13 cellular contexts compared by ENCODE assay signal in the genomic region with DNA sequence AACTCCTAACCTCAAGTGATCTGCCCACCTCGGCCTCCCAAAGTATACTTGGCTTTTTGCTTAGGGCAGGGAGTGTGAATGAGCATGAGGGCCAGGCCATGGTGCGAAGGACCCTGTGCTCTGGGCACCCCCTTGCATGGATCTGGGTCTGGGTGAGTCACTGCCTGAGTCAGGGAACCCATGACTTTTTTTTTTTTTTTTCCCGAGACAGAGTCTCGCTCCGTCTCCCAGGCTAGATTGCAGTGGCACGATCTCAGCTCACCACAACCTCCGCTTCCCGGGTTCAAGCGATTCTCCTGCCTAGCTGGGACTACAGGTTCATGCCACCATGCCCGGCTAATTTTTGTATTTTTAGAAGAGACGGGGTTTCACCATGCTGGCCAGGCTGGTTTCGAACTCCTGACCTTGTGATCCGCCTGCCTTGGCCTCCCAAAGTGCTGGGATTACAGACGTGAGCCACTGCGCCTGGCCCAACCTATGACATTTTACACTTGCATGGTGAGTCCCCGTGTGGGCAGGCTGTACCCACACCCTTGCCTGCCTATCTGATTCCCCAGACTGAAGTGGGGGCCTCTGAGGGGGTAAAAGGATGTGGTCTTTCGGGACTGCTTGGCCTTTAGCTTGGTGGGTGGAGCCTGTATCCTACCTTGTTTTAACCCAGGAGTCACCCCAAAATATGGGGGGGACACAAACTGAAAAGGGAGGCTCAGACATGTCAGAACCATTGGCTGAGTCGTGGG. TPM values are rescaled to one million over a fixed set of nuclear protein-coding genes. Genes with fewer than 3 reads are reported as not detected.
DNase-seq lines count a peak whose midpoint lies in the region; ATAC-seq, FAIRE-seq and TF ChIP-seq lines count a peak whose summit lies in the region.
"Not testable (repeated sequence)": the region's sequence is repeated elsewhere in the genome, so short reads cannot be mapped to it uniquely, and the experiment has no call there.
"Had no signal": no experiment of that assay in that cellular context is flagged by ENCODE, and none has a peak within 500 bp of the region (broad histone marks: within the 10 kb centered on the region; RNA-seq: fewer than 3 reads in every experiment).

No MANE protein-coding gene starts in this region.

- H3K4me1 ChIP-seq in IMR-90 (ENCODE audit: control insufficient read depth, insufficient read depth, low read length); adrenal gland (replicated peaks in 1 of 2): not testable (repeated sequence)
- peaks cover 14% of the 10 kb centered on the region for H3K4me1 ChIP-seq in RWPE2 (ENCODE audit: insufficient read depth, poor library complexity, severe bottlenecking)
- H3K4me1 ChIP-seq in HepG2 (ENCODE audit: insufficient read depth, low read length) = peaks cover 80% of the 10 kb centered on the region

- TF ChIP-seq POLR2A in IMR-90 (IDR thresholded peaks at IDR 0.05; ENCODE audit: low read depth, low read length); HepG2 (IDR thresholded peaks at IDR 0.05; ENCODE audit: insufficient read depth in 1 of 2, low read depth in 2 of 2, low read length in 2 of 2): not testable (repeated sequence)
- peak in 1 of 2 donors; percentile 47 for TF ChIP-seq POLR2A in adrenal gland (IDR thresholded peaks at IDR 0.05)

- peak overlapping the region; percentile 31 for H3K4ac ChIP-seq in IMR-90 (ENCODE audit: low read depth, low read length)

- POLR2A ChIA-PET in IMR-90 (lab: Charles Lee; ENCODE audit: unreplicated experiment) = not testable (repeated sequence)
- POLR2A ChIA-PET in HepG2 (lab: Yijun Ruan, JAX) = interaction anchor here (0.9 to 2.4 kb wide), 2 partner anchors 10 to 25 kb away, joined by 4 to 15 read pairs; a partner anchor contains a TSS

- not testable (repeated sequence) for H4K5ac ChIP-seq in IMR-90 (ENCODE audit: low read depth, low read length)

- intact Hi-C loops in IMR-90 (cut with micrococcal nuclease); adrenal gland (cut with DNase I); HepG2 (cut with micrococcal nuclease; ENCODE audit: unreplicated experiment): not testable (repeated sequence)

- H3K9me3 ChIP-seq in IMR-90 (ENCODE audit: control insufficient read depth, insufficient read depth, low read length); RWPE2 (ENCODE audit: severe bottlenecking); adrenal gland (replicated peaks in 1 of 3); HepG2 (ENCODE audit: low read length): not testable (repeated sequence)

- 79% methylated on average over 12 of the region's 18 CpGs; no CpG with 5 or more reads in 1 of the 2 experiments for WGBS in IMR-90 (ENCODE audit: extremely low coverage in 2 of 2, insufficient read length in 1 of 2), 2 experiments
- 49 to 63% (median 53%) methylated on average over 16 to 18 of the region's 18 CpGs for WGBS in adrenal gland, 4 donors
- 96% methylated on average over 15 of the region's 18 CpGs for WGBS in HepG2 (ENCODE audit: low lambda C conversion rate)

- H4K8ac ChIP-seq in IMR-90 (ENCODE audit: low read depth in 2 of 2, low read length in 2 of 2) = not testable (repeated sequence)

- in situ Hi-C loops in IMR-90 (cut with MboI; ENCODE audit: low sequenced_read_pairs); HepG2 (cut with HindIII; ENCODE audit: extremely low pct_ligation_motif_present, low pct_unique_long_range_greater_than_20kb): not testable (repeated sequence)

- dilution Hi-C loops in IMR-90 (cut with HindIII; ENCODE audit: low sequenced_read_pairs, unreplicated experiment) = not testable (repeated sequence)

- H2AK5ac ChIP-seq in IMR-90 (ENCODE audit: low read depth, low read length) = peak overlapping the region; percentile 2; the same call in 1 of the 2 replicates

- H3K14ac ChIP-seq in IMR-90 (replicated peaks; ENCODE audit: low read depth, low read length) = not testable (repeated sequence)

- not testable (repeated sequence) for H2BK15ac ChIP-seq in IMR-90 (ENCODE audit: low read depth, low read length)

- TF ChIP-seq RAD21 in IMR-90 (IDR thresholded peaks at IDR 0.05; ENCODE audit: low read length); HepG2 (CRISPR knock-in tag; IDR thresholded peaks at IDR 0.05): not testable (repeated sequence)

- not testable (repeated sequence) for H3K23ac ChIP-seq in IMR-90 (ENCODE audit: low read depth, low read length)

- H3K4me2 ChIP-seq in IMR-90 (ENCODE audit: low read depth, low read length); HepG2 (ENCODE audit: low read depth, low read length): not testable (repeated sequence)

- H3K4me3 ChIP-seq in IMR-90 (ENCODE audit: insufficient read depth, low read depth, low read length); RWPE2 (ENCODE audit: severe bottlenecking); cardiac fibroblast (replicated peaks in 1 of 2; ENCODE audit: low read depth in 2 of 2, low read length in 2 of 2); HepG2 (replicated peaks in 1 of 3; ENCODE audit: insufficient read depth in 1 of 3, low read depth in 2 of 3, low read length in 3 of 3): not testable (repeated sequence)
- H3K4me3 ChIP-seq in adrenal gland = peak overlapping the region in 1 of 4 donors; percentile 26

- H4K91ac ChIP-seq in IMR-90 (ENCODE audit: insufficient read depth, low read depth, low read length) = not testable (repeated sequence)

- not testable (repeated sequence) for BruUV-seq in IMR-90 (replicated peaks; lab: Mats Ljungman, UMichigan); HepG2 (replicated peaks; lab: Mats Ljungman, UMichigan)

- H2AK9ac ChIP-seq in IMR-90 (replicated peaks; ENCODE audit: low read depth, low read length, poor library complexity) = peak overlapping the region; percentile 72

- H2AFZ ChIP-seq in IMR-90 (replicated peaks; ENCODE audit: low read length, poor library complexity) = peak overlapping the region; percentile 32
- not testable (repeated sequence) for H2AFZ ChIP-seq in HepG2 (ENCODE audit: low read length)

- H3K9ac ChIP-seq in IMR-90 (ENCODE audit: low read depth, low read length); HepG2 (ENCODE audit: insufficient read depth, low read depth, low read length): not testable (repeated sequence)

- not testable (repeated sequence) for ATAC-seq in IMR-90 (ENCODE audit: low read depth); RWPE2 (ENCODE audit: low read depth); HepG2
- ATAC-seq in stimulated activated naive CD8-positive, alpha-beta T cell treated with anti-CD3 and anti-CD28 coated beads, Interleukin-15, Interleukin-2, amounts not matched to agents 100 U/mL and 50 U/mL, for 24 hours = peak; percentile 60

- not testable (repeated sequence) for H3K18ac ChIP-seq in IMR-90 (ENCODE audit: low read depth, low read length)

- not testable (repeated sequence) for H4K20me1 ChIP-seq in IMR-90 (ENCODE audit: insufficient read depth, low read length); HepG2 (ENCODE audit: insufficient read depth, low read length)

- H3K9me1 ChIP-seq in IMR-90 (ENCODE audit: insufficient read depth, low read length) = not testable (repeated sequence)

- H3K27me3 ChIP-seq in IMR-90 (ENCODE audit: control insufficient read depth, insufficient read depth, low read length); RWPE2 (ENCODE audit: insufficient read depth, poor library complexity, severe bottlenecking); adrenal gland; HepG2 (ENCODE audit: control insufficient read depth in 1 of 2, insufficient read depth in 2 of 2, low read length in 2 of 2): not testable (repeated sequence)

- H3K36me3 ChIP-seq in IMR-90 (ENCODE audit: control insufficient read depth, insufficient read depth, low read length); RWPE2 (ENCODE audit: low read depth); adrenal gland (replicated peaks in 1 of 2); HepG2 (replicated peaks in 1 of 2; ENCODE audit: control insufficient read depth in 1 of 2, insufficient read depth in 2 of 2, low read length in 2 of 2): not testable (repeated sequence)

- H3K56ac ChIP-seq in IMR-90 (ENCODE audit: extremely low read depth, insufficient read depth, low read length) = not testable (repeated sequence)

- H3K79me1 ChIP-seq in IMR-90 (ENCODE audit: low read depth in 1 of 2, low read length in 2 of 2) = peaks cover 6 to 37% of the 10 kb centered on the region in 2 experiments

- DNase-seq in Daoy (ENCODE audit: low read depth) (peak; percentile 88), IMR-90 (peak; percentile 62), adrenal gland (peak in 5 of 7 donors; percentile 59 to 75 (median 65)), cardiac fibroblast (ENCODE audit: low read depth in 2 of 2) (peak; percentile 27 to 69), glomerular visceral epithelial cell (ENCODE audit: extremely low spot score) (peak; percentile 81)
- DNase-seq in RWPE2 (ENCODE audit: low spot score); HepG2 (ENCODE audit: low spot score); stimulated activated naive CD8-positive, alpha-beta T cell treated with anti-CD3 and anti-CD28 coated beads, Interleukin-15, Interleukin-2, amounts not matched to agents 100 U/mL and 50 U/mL, for 24 hours: not testable (repeated sequence)

- not testable (repeated sequence) for TF ChIP-seq CTCF in IMR-90 (conservative IDR thresholded peaks at IDR 0.05; ENCODE audit: low read depth, low read length); RWPE2 (IDR thresholded peaks at IDR 0.05; ENCODE audit: poor library complexity, severe bottlenecking); adrenal gland (IDR thresholded peaks at IDR 0.05); cardiac fibroblast (IDR thresholded peaks at IDR 0.05; ENCODE audit: low read depth, low read length); HepG2 (CRISPR knock-in tag; IDR thresholded peaks at IDR 0.05)

- not testable (repeated sequence) for TF ChIP-seq EP300 in HepG2 (IDR thresholded peaks at IDR 0.05; ENCODE audit: low read depth in 2 of 2, low read length in 2 of 2); HepG2 (CRISPR knock-in tag; IDR thresholded peaks at IDR 0.05; ENCODE audit: borderline replicate concordance)

- H3K27ac ChIP-seq in IMR-90 (ENCODE audit: insufficient read depth, low read length) = not testable (repeated sequence)
- H3K27ac ChIP-seq in RWPE2 (ENCODE audit: poor library complexity, severe bottlenecking) = peak overlapping the region; percentile 50
- H3K27ac ChIP-seq in adrenal gland = peak overlapping the region in 2 of 5 donors; percentile 5 to 70
- H3K27ac ChIP-seq in HepG2 (ENCODE audit: extremely low read length, insufficient read depth, low read length) = peak overlapping the region; percentile 28

- H3K79me2 ChIP-seq in HepG2 (ENCODE audit: insufficient read depth, low read length) = not testable (repeated sequence)

- not testable (repeated sequence) for H2BK120ac ChIP-seq in IMR-90 (ENCODE audit: low read depth, low read length)

- H2BK5ac ChIP-seq in IMR-90 (ENCODE audit: low read depth, low read length, poor library complexity, severe bottlenecking) = not testable (repeated sequence)

- CTCF ChIA-PET in IMR-90 (lab: Yijun Ruan, JAX) = interaction anchor here (1.1 to 1.6 kb wide), 2 partner anchors 10 to 27 kb away, joined by 3 to 7 read pairs; a partner anchor contains a TSS
- CTCF ChIA-PET in HepG2 (lab: Yijun Ruan, JAX; ENCODE audit: low intra/inter-chr PET ratio, low total read pairs) = not testable (repeated sequence)

- not testable (repeated sequence) for FAIRE-seq in HepG2 (lab: Jason Lieb, UNC)

- H2BK20ac ChIP-seq in IMR-90 (ENCODE audit: low read depth, low read length) = not testable (repeated sequence)

RNA-seq across cellular contexts. Expression of a gene that starts 5.2 kb away (rescaled TPM):
- total RNA-seq in Daoy (2014; rRNA removed; shearing (Covaris generic)) = 8.5 and 11.8 TPM in 2 replicates
- total RNA-seq in IMR-90 (2012; rRNA removed) (6.9 and 7.2 TPM in 2 replicates), adrenal gland (10 to 100 TPM in 7 of 8 donors, 1 to 10 TPM in 1; 9.2 to 22.9 (median 12.6) TPM), HepG2 (2016; rRNA removed; fragmentation: Illumina TruSeq; extraction: Trizol) (4.0 and 8.0 TPM in 2 replicates)
- polyA plus RNA-seq in IMR-90 (2012; rRNA removed) (6.4 and 6.9 TPM in 2 replicates), adrenal gland (10 to 100 TPM in 1 of 3 donors, 1 to 10 TPM in 2; 2.4 to 11.4 (median 3.1) TPM), HepG2 (2011; rRNA removed) (10.3 and 14.6 TPM in 2 replicates)
- 4.1 and 5.4 TPM in 2 replicates for polyA plus RNA-seq in IMR-90 (2012; cell fraction: cytosol; rRNA removed)
- 4.1 and 7.1 TPM in 2 replicates for polyA plus RNA-seq in IMR-90 (2012; cell fraction: nucleus; rRNA removed; ENCODE audit: low replicate concordance)
- 0.97 and 1.0 TPM in 2 replicates for total RNA-seq in HepG2 (2016; cell fraction: cytosol; rRNA removed; fragmentation: Illumina TruSeq; extraction: Trizol; ENCODE audit: low read depth)
- total RNA-seq in HepG2 (2016; cell fraction: insoluble cytoplasmic fraction; rRNA removed; fragmentation: Illumina TruSeq; extraction: Trizol) = 4.0 and 9.1 TPM in 2 replicates
- total RNA-seq in HepG2 (2016; cell fraction: membrane; rRNA removed; fragmentation: Illumina TruSeq; extraction: Trizol) = 2.2 and 3.4 TPM in 2 replicates
- total RNA-seq in HepG2 (2016; cell fraction: nucleus; rRNA removed; fragmentation: Illumina TruSeq; extraction: Trizol) = 7.5 and 8.2 TPM in 2 replicates
- polyA plus RNA-seq in HepG2 (2011; cell fraction: cytosol; rRNA removed) = 6.6 and 7.8 TPM in 2 replicates
- 7.6 and 8.4 TPM in 2 replicates for polyA plus RNA-seq in HepG2 (2011; cell fraction: nucleus; rRNA removed)
- 10.1 and 12.0 TPM in 2 replicates for polyA plus RNA-seq in HepG2 (2012)
- 0.41 and 0.42 TPM in 2 replicates for polyA plus RNA-seq in HepG2 (2016; cell fraction: cytosol; fragmentation: Illumina TruSeq; extraction: Trizol; ENCODE audit: low read depth)
- polyA plus RNA-seq in HepG2 (2016; cell fraction: insoluble cytoplasmic fraction; fragmentation: Illumina TruSeq; extraction: Trizol; ENCODE audit: low read depth) = 2.8 and 3.6 TPM in 2 replicates
- polyA plus RNA-seq in HepG2 (2016; cell fraction: membrane; fragmentation: Illumina TruSeq; extraction: Trizol; ENCODE audit: low read depth) = 0.65 and 1.00 TPM in 2 replicates
- polyA plus RNA-seq in HepG2 (2016; cell fraction: nucleus; fragmentation: Illumina TruSeq; extraction: Trizol; ENCODE audit: insufficient read depth, low read depth) = 8.0 and 10.3 TPM in 2 replicates
- polyA minus RNA-seq in HepG2 (2011; rRNA and poly(A)+ RNA removed; ENCODE audit: low replicate concordance) = 13.5 and 26.2 TPM in 2 replicates
- 10.5 and 13.4 TPM in 2 replicates for polyA minus RNA-seq in HepG2 (2011; cell fraction: cytosol; rRNA and poly(A)+ RNA removed)
- 5.5 and 7.0 TPM in 2 replicates for polyA minus RNA-seq in HepG2 (2011; cell fraction: nucleus; rRNA and poly(A)+ RNA removed)
- total RNA-seq: CD4-positive, alpha-beta memory T cell; GM12878 had no signal
- polyA plus RNA-seq: CD4-positive, alpha-beta memory T cell had no signal

RNA-seq across cellular contexts. Expression of a gene that starts 10.1 kb away (rescaled TPM):
- 8.4 and 8.8 TPM in 2 replicates for total RNA-seq in Daoy (2014; rRNA removed; shearing (Covaris generic))
- total RNA-seq in IMR-90 (2012; rRNA removed) = 3.9 and 4.1 TPM in 2 replicates
- polyA plus RNA-seq in IMR-90 (2012; rRNA removed) = 15.6 TPM in 2 replicates
- polyA plus RNA-seq in IMR-90 (2012; cell fraction: cytosol; rRNA removed) = 4.4 and 11.5 TPM in 2 replicates
- polyA plus RNA-seq in IMR-90 (2012; cell fraction: nucleus; rRNA removed; ENCODE audit: low replicate concordance) = 49.0 and 68.0 TPM in 2 replicates
- total RNA-seq in adrenal gland = 10 to 100 TPM in 6 of 8 donors, 1 to 10 TPM in 2; 9.2 to 41.2 (median 23.2) TPM
- 100 to 1,000 TPM in 1 of 3 donors, 10 to 100 TPM in 1, 1 to 10 TPM in 1; 7.5 to 110 (median 21.7) TPM for polyA plus RNA-seq in adrenal gland
- 8.7 and 10.8 TPM in 2 replicates for total RNA-seq in HepG2 (2016; rRNA removed; fragmentation: Illumina TruSeq; extraction: Trizol)
- 3.9 and 4.1 TPM in 2 replicates for total RNA-seq in HepG2 (2016; cell fraction: cytosol; rRNA removed; fragmentation: Illumina TruSeq; extraction: Trizol; ENCODE audit: low read depth)
- total RNA-seq in HepG2 (2016; cell fraction: insoluble cytoplasmic fraction; rRNA removed; fragmentation: Illumina TruSeq; extraction: Trizol) = 7.6 and 11.7 TPM in 2 replicates
- total RNA-seq in HepG2 (2016; cell fraction: membrane; rRNA removed; fragmentation: Illumina TruSeq; extraction: Trizol) = 11.5 and 13.1 TPM in 2 replicates
- 8.3 and 8.5 TPM in 2 replicates for total RNA-seq in HepG2 (2016; cell fraction: nucleus; rRNA removed; fragmentation: Illumina TruSeq; extraction: Trizol)
- 9.0 and 14.8 TPM in 2 replicates for polyA plus RNA-seq in HepG2 (2011; rRNA removed)
- polyA plus RNA-seq in HepG2 (2011; cell fraction: cytosol; rRNA removed) = 8.8 and 11.2 TPM in 2 replicates
- polyA plus RNA-seq in HepG2 (2011; cell fraction: nucleus; rRNA removed) = 42.0 and 50.6 TPM in 2 replicates
- 17.3 and 19.9 TPM in 2 replicates for polyA plus RNA-seq in HepG2 (2012)
- 3.9 and 4.4 TPM in 2 replicates for polyA plus RNA-seq in HepG2 (2016; cell fraction: cytosol; fragmentation: Illumina TruSeq; extraction: Trizol; ENCODE audit: low read depth)
- 10.5 and 15.1 TPM in 2 replicates for polyA plus RNA-seq in HepG2 (2016; cell fraction: insoluble cytoplasmic fraction; fragmentation: Illumina TruSeq; extraction: Trizol; ENCODE audit: low read depth)
- 8.5 and 10.6 TPM in 2 replicates for polyA plus RNA-seq in HepG2 (2016; cell fraction: membrane; fragmentation: Illumina TruSeq; extraction: Trizol; ENCODE audit: low read depth)
- polyA plus RNA-seq in HepG2 (2016; cell fraction: nucleus; fragmentation: Illumina TruSeq; extraction: Trizol; ENCODE audit: insufficient read depth, low read depth) = 25.7 and 31.5 TPM in 2 replicates
- polyA minus RNA-seq in HepG2 (2011; rRNA and poly(A)+ RNA removed; ENCODE audit: low replicate concordance) = 17.6 and 23.5 TPM in 2 replicates
- polyA minus RNA-seq in HepG2 (2011; cell fraction: cytosol; rRNA and poly(A)+ RNA removed) = 10.0 and 13.0 TPM in 2 replicates
- polyA minus RNA-seq in HepG2 (2011; cell fraction: nucleus; rRNA and poly(A)+ RNA removed) = 11.2 and 11.7 TPM in 2 replicates

RNA-seq across cellular contexts. Expression of a gene that starts 19.3 kb away (rescaled TPM):
- not detected in 2 replicates for total RNA-seq in Daoy (2014; rRNA removed; shearing (Covaris generic))
- total RNA-seq in IMR-90 (2012; rRNA removed) (not detected in 2 replicates), adrenal gland (1 to 10 TPM in 4 of 8 donors, under 1 TPM in 3, not detected in 1; 0.47 to 5.2 (median 1.1) TPM), HepG2 (2016; rRNA removed; fragmentation: Illumina TruSeq; extraction: Trizol) (0.07 TPM in 2 replicates)
- polyA plus RNA-seq in IMR-90 (2012; rRNA removed) (0.02 and 0.06 TPM in 2 replicates), adrenal gland (1 to 10 TPM in 2 of 3 donors, under 1 TPM in 1; 0.51 to 4.6 (median 1.5) TPM), HepG2 (2011; rRNA removed) (0.17 TPM in 2 replicates)
- polyA plus RNA-seq in IMR-90 (2012; cell fraction: cytosol; rRNA removed) = 0.05 and 0.21 TPM in 2 replicates
- polyA plus RNA-seq in IMR-90 (2012; cell fraction: nucleus; rRNA removed; ENCODE audit: low replicate concordance) = 0.09 and 0.29 TPM in 2 replicates
- total RNA-seq in HepG2 (2016; cell fraction: cytosol; rRNA removed; fragmentation: Illumina TruSeq; extraction: Trizol; ENCODE audit: low read depth) = 0.30 TPM in 1 of 2 replicates, not detected in the other
- total RNA-seq in HepG2 (2016; cell fraction: insoluble cytoplasmic fraction; rRNA removed; fragmentation: Illumina TruSeq; extraction: Trizol) = 0.09 and 0.30 TPM in 2 replicates
- total RNA-seq in HepG2 (2016; cell fraction: membrane; rRNA removed; fragmentation: Illumina TruSeq; extraction: Trizol) = 0.15 and 0.17 TPM in 2 replicates
- 0.09 and 0.22 TPM in 2 replicates for total RNA-seq in HepG2 (2016; cell fraction: nucleus; rRNA removed; fragmentation: Illumina TruSeq; extraction: Trizol)
- polyA plus RNA-seq in HepG2 (2011; cell fraction: cytosol; rRNA removed) = 0.05 and 0.13 TPM in 2 replicates
- 0.73 and 1.3 TPM in 2 replicates for polyA plus RNA-seq in HepG2 (2011; cell fraction: nucleus; rRNA removed)
- 1.5 and 1.8 TPM in 2 replicates for polyA plus RNA-seq in HepG2 (2012)
- 0.23 and 0.25 TPM in 2 replicates for polyA plus RNA-seq in HepG2 (2016; cell fraction: cytosol; fragmentation: Illumina TruSeq; extraction: Trizol; ENCODE audit: low read depth)
- polyA plus RNA-seq in HepG2 (2016; cell fraction: insoluble cytoplasmic fraction; fragmentation: Illumina TruSeq; extraction: Trizol; ENCODE audit: low read depth) = 0.54 and 0.83 TPM in 2 replicates
- 0.34 and 0.41 TPM in 2 replicates for polyA plus RNA-seq in HepG2 (2016; cell fraction: membrane; fragmentation: Illumina TruSeq; extraction: Trizol; ENCODE audit: low read depth)
- 1.3 and 1.5 TPM in 2 replicates for polyA plus RNA-seq in HepG2 (2016; cell fraction: nucleus; fragmentation: Illumina TruSeq; extraction: Trizol; ENCODE audit: insufficient read depth, low read depth)
- 0.34 TPM in 1 of 2 replicates, not detected in the other for polyA minus RNA-seq in HepG2 (2011; rRNA and poly(A)+ RNA removed; ENCODE audit: low replicate concordance)
- polyA minus RNA-seq in HepG2 (2011; cell fraction: cytosol; rRNA and poly(A)+ RNA removed) = 0.97 and 1.1 TPM in 2 replicates
- polyA minus RNA-seq in HepG2 (2011; cell fraction: nucleus; rRNA and poly(A)+ RNA removed) = 0.25 and 0.26 TPM in 2 replicates
- total RNA-seq: GM12878, SK-MEL-5 had no signal
- polyA plus RNA-seq: AG04450 had no signal

RNA-seq across cellular contexts. Expression of a gene that starts 21.1 kb away (rescaled TPM):
- total RNA-seq in Daoy (2014; rRNA removed; shearing (Covaris generic)) = 7.1 TPM in 1 of 2 replicates, not detected in the other
- not detected in 2 replicates for total RNA-seq in IMR-90 (2012; rRNA removed)
- polyA plus RNA-seq in IMR-90 (2012; rRNA removed) = 0.94 and 2.2 TPM in 2 replicates
- 3.5 and 4.4 TPM in 2 replicates for polyA plus RNA-seq in IMR-90 (2012; cell fraction: cytosol; rRNA removed)
- polyA plus RNA-seq in IMR-90 (2012; cell fraction: nucleus; rRNA removed; ENCODE audit: low replicate concordance) = 1.9 and 3.1 TPM in 2 replicates
- 1 to 10 TPM in 3 of 8 donors, under 1 TPM in 2, not detected in 3; 0.23 to 7.0 (median 2.1) TPM for total RNA-seq in adrenal gland
- polyA plus RNA-seq in adrenal gland = 1 to 10 TPM in 2 of 3 donors, under 1 TPM in 1; 0.62 to 3.3 (median 1.2) TPM
- total RNA-seq in HepG2 (2016; rRNA removed; fragmentation: Illumina TruSeq; extraction: Trizol) = 0.83 and 1.0 TPM in 2 replicates
- total RNA-seq in HepG2 (2016; cell fraction: cytosol; rRNA removed; fragmentation: Illumina TruSeq; extraction: Trizol; ENCODE audit: low read depth) = 3.2 and 3.7 TPM in 2 replicates
- 0.56 and 1.1 TPM in 2 replicates for total RNA-seq in HepG2 (2016; cell fraction: insoluble cytoplasmic fraction; rRNA removed; fragmentation: Illumina TruSeq; extraction: Trizol)
- total RNA-seq in HepG2 (2016; cell fraction: membrane; rRNA removed; fragmentation: Illumina TruSeq; extraction: Trizol) = 1.6 and 2.1 TPM in 2 replicates
- 0.81 TPM in 1 of 2 replicates, not detected in the other for total RNA-seq in HepG2 (2016; cell fraction: nucleus; rRNA removed; fragmentation: Illumina TruSeq; extraction: Trizol)
- 0.14 and 0.20 TPM in 2 replicates for polyA plus RNA-seq in HepG2 (2011; rRNA removed)
- 0.25 and 0.55 TPM in 2 replicates for polyA plus RNA-seq in HepG2 (2011; cell fraction: cytosol; rRNA removed)
- polyA plus RNA-seq in HepG2 (2011; cell fraction: nucleus; rRNA removed) = 1.0 and 1.6 TPM in 2 replicates
- 0.25 and 0.69 TPM in 2 replicates for polyA plus RNA-seq in HepG2 (2012)
- polyA plus RNA-seq in HepG2 (2016; cell fraction: cytosol; fragmentation: Illumina TruSeq; extraction: Trizol; ENCODE audit: low read depth) = 7.2 and 8.1 TPM in 2 replicates
- 0.49 and 1.4 TPM in 2 replicates for polyA plus RNA-seq in HepG2 (2016; cell fraction: insoluble cytoplasmic fraction; fragmentation: Illumina TruSeq; extraction: Trizol; ENCODE audit: low read depth)
- polyA plus RNA-seq in HepG2 (2016; cell fraction: membrane; fragmentation: Illumina TruSeq; extraction: Trizol; ENCODE audit: low read depth) = 4.1 and 4.2 TPM in 2 replicates
- 0.90 and 1.3 TPM in 2 replicates for polyA plus RNA-seq in HepG2 (2016; cell fraction: nucleus; fragmentation: Illumina TruSeq; extraction: Trizol; ENCODE audit: insufficient read depth, low read depth)
- polyA minus RNA-seq in HepG2 (2011; rRNA and poly(A)+ RNA removed; ENCODE audit: low replicate concordance) = 0.30 and 1.5 TPM in 2 replicates
- polyA minus RNA-seq in HepG2 (2011; cell fraction: cytosol; rRNA and poly(A)+ RNA removed) = not detected in 2 replicates
- polyA minus RNA-seq in HepG2 (2011; cell fraction: nucleus; rRNA and poly(A)+ RNA removed) = not detected in 2 replicates
- total RNA-seq: HT-29, SK-MEL-5 had no signal
- polyA plus RNA-seq: AG04450; CD4-positive, alpha-beta memory T cell had no signal

RNA-seq across cellular contexts. Expression of a gene that starts 26.6 kb away (rescaled TPM):
- 33.4 and 33.7 TPM in 2 replicates for total RNA-seq in Daoy (2014; rRNA removed; shearing (Covaris generic))
- total RNA-seq in IMR-90 (2012; rRNA removed) = 12.5 TPM in 2 replicates
- polyA plus RNA-seq in IMR-90 (2012; rRNA removed) = 29.2 and 34.9 TPM in 2 replicates
- polyA plus RNA-seq in IMR-90 (2012; cell fraction: cytosol; rRNA removed) = 25.5 and 35.6 TPM in 2 replicates
- 14.1 and 27.5 TPM in 2 replicates for polyA plus RNA-seq in IMR-90 (2012; cell fraction: nucleus; rRNA removed; ENCODE audit: low replicate concordance)
- total RNA-seq in adrenal gland = 10 to 100 TPM; 12.7 to 38.2 (median 23.7) TPM
- polyA plus RNA-seq in adrenal gland = 10 to 100 TPM in 2 of 3 donors, 1 to 10 TPM in 1; 8.2 to 20.7 (median 16.0) TPM
- total RNA-seq in HepG2 (2016; rRNA removed; fragmentation: Illumina TruSeq; extraction: Trizol) = 9.5 and 10.2 TPM in 2 replicates
- 3.3 and 4.0 TPM in 2 replicates for total RNA-seq in HepG2 (2016; cell fraction: cytosol; rRNA removed; fragmentation: Illumina TruSeq; extraction: Trizol; ENCODE audit: low read depth)
- 8.2 and 10.9 TPM in 2 replicates for total RNA-seq in HepG2 (2016; cell fraction: insoluble cytoplasmic fraction; rRNA removed; fragmentation: Illumina TruSeq; extraction: Trizol)
- total RNA-seq in HepG2 (2016; cell fraction: membrane; rRNA removed; fragmentation: Illumina TruSeq; extraction: Trizol) = 6.9 and 7.4 TPM in 2 replicates
- 3.7 and 5.2 TPM in 2 replicates for total RNA-seq in HepG2 (2016; cell fraction: nucleus; rRNA removed; fragmentation: Illumina TruSeq; extraction: Trizol)
- 12.7 and 14.9 TPM in 2 replicates for polyA plus RNA-seq in HepG2 (2011; rRNA removed)
- polyA plus RNA-seq in HepG2 (2011; cell fraction: cytosol; rRNA removed) = 8.4 and 15.7 TPM in 2 replicates
- polyA plus RNA-seq in HepG2 (2011; cell fraction: nucleus; rRNA removed) = 12.8 and 13.8 TPM in 2 replicates
- polyA plus RNA-seq in HepG2 (2012) = 11.7 and 16.4 TPM in 2 replicates
- polyA plus RNA-seq in HepG2 (2016; cell fraction: cytosol; fragmentation: Illumina TruSeq; extraction: Trizol; ENCODE audit: low read depth) = 3.7 and 4.1 TPM in 2 replicates
- 11.2 and 15.9 TPM in 2 replicates for polyA plus RNA-seq in HepG2 (2016; cell fraction: insoluble cytoplasmic fraction; fragmentation: Illumina TruSeq; extraction: Trizol; ENCODE audit: low read depth)
- polyA plus RNA-seq in HepG2 (2016; cell fraction: membrane; fragmentation: Illumina TruSeq; extraction: Trizol; ENCODE audit: low read depth) = 6.9 and 8.4 TPM in 2 replicates
- polyA plus RNA-seq in HepG2 (2016; cell fraction: nucleus; fragmentation: Illumina TruSeq; extraction: Trizol; ENCODE audit: insufficient read depth, low read depth) = 13.1 and 13.7 TPM in 2 replicates
- polyA minus RNA-seq in HepG2 (2011; rRNA and poly(A)+ RNA removed; ENCODE audit: low replicate concordance) = 8.5 and 12.6 TPM in 2 replicates
- polyA minus RNA-seq in HepG2 (2011; cell fraction: cytosol; rRNA and poly(A)+ RNA removed) = 7.2 and 7.8 TPM in 2 replicates
- 1.7 and 4.4 TPM in 2 replicates for polyA minus RNA-seq in HepG2 (2011; cell fraction: nucleus; rRNA and poly(A)+ RNA removed)
